In the genomic region with DNA sequence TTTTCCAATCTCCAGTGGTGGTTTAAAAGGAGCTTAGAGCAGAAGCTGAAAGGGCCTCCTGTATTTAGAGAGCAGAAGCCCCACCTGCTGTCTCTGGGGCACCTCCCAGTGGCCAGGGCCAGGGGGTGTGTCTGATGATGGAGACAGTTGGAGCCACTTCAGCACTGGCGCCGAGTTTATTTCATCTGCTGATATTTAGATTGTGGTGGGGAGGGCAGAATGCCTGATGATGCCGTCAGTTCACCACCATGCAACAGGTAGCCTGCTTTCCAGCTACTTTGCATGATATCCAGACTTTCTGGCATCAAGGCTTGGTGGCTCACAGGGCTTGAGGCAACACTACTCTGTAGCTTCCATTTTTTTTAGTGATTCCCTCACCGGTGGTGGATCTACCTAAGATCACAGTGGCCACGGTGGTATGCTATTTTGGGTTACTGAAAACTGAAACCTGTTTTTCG, we compare ENCODE assay signal across 8 cellular contexts.
DNase-seq lines count a peak whose midpoint lies in the region; ATAC-seq and TF ChIP-seq lines count a peak whose summit lies in the region.

No MANE protein-coding gene starts in this region.

- H3K27ac ChIP-seq in foreskin keratinocyte: no peak overlapping the region
- H3K27ac ChIP-seq in ovary: peak overlapping the region in 1 of 2 donors; percentile 17

- H3K4me3 ChIP-seq in ovary: no peak overlapping the region

- peak; percentile 44 for ATAC-seq in foreskin keratinocyte
- no peak for ATAC-seq in HG03469 (IDR thresholded peaks at IDR 0.05; ENCODE audit: unreplicated experiment)
- ATAC-seq in HG03280 (IDR thresholded peaks at IDR 0.05; ENCODE audit: unreplicated experiment): no peak

- TF ChIP-seq EP300 in ovary (IDR thresholded peaks at IDR 0.05): no peak

- no peaks in the 10 kb centered on the region for H3K36me3 ChIP-seq in ovary

- DNase-seq in GM03348 (ENCODE audit: low spot score) (peak; percentile 46), NCI-H146 treated with DMSO at 0.1 percent for 48 hours (lab: John Stamatoyannopoulos, UW; ENCODE audit: unreplicated experiment) (peak; percentile 80), foreskin keratinocyte (no peak), ovary (peak in 3 of 5 donors; percentile 14 to 36 (median 20))
- peak; percentile 45 for DNase-seq in activated CD4-positive, alpha-beta T cell treated with anti-CD3 and anti-CD28 coated beads for 48 hours
- no peak for DNase-seq in NK-92 treated with Interleukin-12 subunit alpha and Interleukin-12 subunit beta, amount 100 ng/mL, for 24 hours (lab: John Stamatoyannopoulos, UW)

- TF ChIP-seq POLR2A in ovary (IDR thresholded peaks at IDR 0.05): no peak

- no peaks in the 10 kb centered on the region for H3K4me1 ChIP-seq in foreskin keratinocyte
- H3K4me1 ChIP-seq in ovary (ENCODE audit: insufficient read depth): no peaks in the 10 kb centered on the region

- intact Hi-C loops in ovary (cut with DNase I): no loop called here

- 50 to 74% (median 68%) methylated on average over 6 of the region's 6 CpGs for WGBS in ovary, 3 donors

- no peaks in the 10 kb centered on the region for H3K9me3 ChIP-seq in ovary

- H3K27me3 ChIP-seq in foreskin keratinocyte (no peaks in the 10 kb centered on the region), ovary (no peaks in the 10 kb centered on the region)

- TF ChIP-seq CTCF in foreskin keratinocyte (conservative IDR thresholded peaks at IDR 0.05): peak; percentile 30
- no peak for TF ChIP-seq CTCF in ovary (IDR thresholded peaks at IDR 0.05)

Comparison
In these comparisons a context has a peak if more than half of its experiments do, and no peak if none do; other contexts are left out.
1. DNase-seq: peak in GM03348 (single experiment), NCI-H146 treated with DMSO at 0.1 percent for 48 hours (single experiment), activated CD4-positive, alpha-beta T cell treated with anti-CD3 and anti-CD28 coated beads for 48 hours (single experiment) and ovary (3 of 5); none in foreskin keratinocyte (0 of 2) and NK-92 treated with Interleukin-12 subunit alpha and Interleukin-12 subunit beta, amount 100 ng/mL, for 24 hours (single experiment).